ENCODE assay signal across 1 cellular context in the genomic region with DNA sequence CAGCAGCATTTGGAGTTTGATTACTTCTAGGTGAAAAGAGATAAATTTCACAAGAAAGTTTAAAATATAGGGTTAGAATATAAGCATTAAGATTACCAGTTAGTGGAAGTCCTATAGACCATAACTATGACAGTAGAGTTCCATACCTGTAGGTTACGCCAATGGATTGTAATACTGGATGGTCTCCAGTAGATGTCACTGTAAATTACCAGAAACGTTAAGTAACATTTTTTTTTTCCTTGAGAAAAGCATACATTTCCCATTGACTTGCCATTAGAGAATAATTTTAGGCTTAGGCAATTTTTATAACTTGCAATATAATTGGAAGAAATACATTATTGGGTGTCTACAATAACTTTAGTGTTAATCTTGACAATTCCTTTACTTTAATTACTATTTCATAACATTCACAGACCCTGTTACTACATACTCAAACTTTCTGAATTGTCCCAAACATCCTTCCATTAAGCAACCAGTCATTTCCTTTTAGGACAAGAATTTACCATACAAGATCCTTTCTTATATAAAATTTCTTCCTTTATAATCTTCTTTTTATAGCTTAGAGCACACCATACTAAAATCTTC.
TF ChIP-seq lines count a peak whose summit lies in the region.

No MANE protein-coding gene starts in this region.

TF ChIP-seq in SK-N-SH treated with all-trans-retinoic acid at 6 μM for 48 hours, 23 proteins besides CTCF, POLR2A, EP300 and RAD21 (continued from another document):
- TF ChIP-seq CSRNP3 (CRISPR knock-in tag; IDR thresholded peaks at IDR 0.05) (no peak), TOX (CRISPR knock-in tag; IDR thresholded peaks at IDR 0.05; ENCODE audit: borderline replicate concordance) (no peak), ZNF565 (CRISPR knock-in tag; conservative IDR thresholded peaks at IDR 0.05; ENCODE audit: low read depth) (no peak), ISL1 (CRISPR knock-in tag; IDR thresholded peaks at IDR 0.05) (no peak), TCF4 (CRISPR knock-in tag; IDR thresholded peaks at IDR 0.05; ENCODE audit: borderline replicate concordance) (no peak)
